Comparison of ENCODE assay signal across 9 cellular contexts in genomic region chr16:53041196-53041977, GRCh38. TPM values are rescaled to one million over a fixed set of nuclear protein-coding genes. Genes with fewer than 3 reads are reported as not detected.
DNase-seq lines count a peak whose midpoint lies in the region; ATAC-seq and TF ChIP-seq lines count a peak whose summit lies in the region.
"Had no signal": no experiment of that assay in that cellular context is flagged by ENCODE, and none has a peak within 500 bp of the region (broad histone marks: within the 10 kb centered on the region; RNA-seq: fewer than 3 reads in every experiment).

No MANE protein-coding gene starts in this region.

- DNase-seq in NCI-H526 (lab: John Stamatoyannopoulos, UW) (peak; percentile 90 to 93), fibroblast of villous mesenchyme (ENCODE audit: low read depth) (peak; percentile 73), pulmonary artery endothelial cell (ENCODE audit: low read depth, low spot score) (peak; percentile 30), inferior parietal cortex (ENCODE audit: extremely low spot score) (no peak), COR-L47 (lab: John Stamatoyannopoulos, UW) (no peak)

- ATAC-seq in GM18861 (IDR thresholded peaks at IDR 0.05; ENCODE audit: unreplicated experiment) = peak; percentile 59
- no peak for ATAC-seq in GM19023 (IDR thresholded peaks at IDR 0.05; ENCODE audit: unreplicated experiment)
- no peak for ATAC-seq in GM18505 (IDR thresholded peaks at IDR 0.05; ENCODE audit: unreplicated experiment)

- no peak overlapping the region for H3K4me3 ChIP-seq in fibroblast of villous mesenchyme (ENCODE audit: low read depth, low read length)
- H3K4me3 ChIP-seq: SJSA1 had no signal

- TF ChIP-seq POLR2A in GM18505 (IDR thresholded peaks at IDR 0.05; ENCODE audit: borderline replicate concordance, extremely low read depth, insufficient read depth, insufficient read length) = no peak

- no peak for TF ChIP-seq CTCF in fibroblast of villous mesenchyme (IDR thresholded peaks at IDR 0.05; ENCODE audit: insufficient read depth, low read depth, low read length)

RNA-seq across cellular contexts. Expression of gene CHD9NB, which starts 11.3 kb away (rescaled TPM):
- total RNA-seq in fibroblast of villous mesenchyme (1.3 and 2.6 TPM in 2 replicates), pulmonary artery endothelial cell (0.53 and 1.3 TPM in 2 replicates)

RNA-seq across cellular contexts. Expression of gene CHD9, which starts 13.4 kb away (rescaled TPM):
- total RNA-seq in fibroblast of villous mesenchyme = 69.3 and 102 TPM in 2 replicates
- 31.5 and 45.4 TPM in 2 replicates for total RNA-seq in pulmonary artery endothelial cell

Comparison
In these comparisons a context has a peak if more than half of its experiments do, and no peak if none do; other contexts are left out.
1. DNase-seq: peak in NCI-H526 (2 of 2), fibroblast of villous mesenchyme (single experiment) and pulmonary artery endothelial cell (single experiment); none in inferior parietal cortex (single experiment) and COR-L47 (single experiment).